In genomic region chr10:101095550-101096213, GRCh38 we compare ENCODE assay signal across 1 cellular context.
TF ChIP-seq lines count a peak whose summit lies in the region.

No MANE protein-coding gene starts in this region.

TF ChIP-seq in GM12878, 131 proteins besides CTCF, POLR2A, EP300 and RAD21 (continued from another document):
- TF ChIP-seq MTA3 (IDR thresholded peaks at IDR 0.05; ENCODE audit: borderline replicate concordance, low read length) (no peak), PBX3 (IDR thresholded peaks at IDR 0.05; ENCODE audit: insufficient replicate concordance, low read depth, low read length) (peak; percentile 61), RBBP5 (conservative IDR thresholded peaks at IDR 0.05) (no peak), SMC3 (IDR thresholded peaks at IDR 0.05; ENCODE audit: borderline replicate concordance, low read length) (peak; percentile 82), GATAD2B (conservative IDR thresholded peaks at IDR 0.05; ENCODE audit: low read depth) (no peak)
